Comparison of ENCODE assay signal across 29 cellular contexts in the genomic region with DNA sequence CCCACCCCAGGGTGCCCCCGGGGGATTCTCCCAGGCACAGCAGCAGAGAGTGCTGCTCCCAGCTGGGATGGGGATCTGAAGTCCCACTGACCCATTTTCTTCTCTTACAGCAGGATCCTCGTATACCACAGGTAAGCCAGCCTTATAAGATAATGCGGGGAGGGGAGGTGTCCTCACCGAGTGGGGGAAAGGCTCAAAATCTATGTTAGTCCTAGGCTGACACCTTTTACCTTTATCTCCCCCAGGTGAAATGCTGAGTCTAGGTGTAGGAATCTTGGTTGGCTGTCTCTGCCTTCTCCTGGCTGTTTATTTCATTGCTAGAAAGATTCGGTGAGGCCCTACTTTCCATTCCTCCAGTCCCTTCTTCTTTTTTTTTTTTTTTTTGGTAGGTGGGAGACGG. TPM values are rescaled to one million over a fixed set of nuclear protein-coding genes. Genes with fewer than 3 reads are reported as not detected.
"Had no signal": no experiment of that assay in that cellular context is flagged by ENCODE, and none has a peak within 500 bp of the region (broad histone marks: within the 10 kb centered on the region; RNA-seq: fewer than 3 reads in every experiment).

No MANE protein-coding gene starts in this region.

- H3K27ac Mint-ChIP-seq: activated CD4-positive, alpha-beta T cell treated with anti-CD3 and anti-CD28 coated beads, Interleukin-2, amount 10 ng/mL, durations not matched to agents 24 days and 14 days; activated CD8-positive, alpha-beta memory T cell treated with anti-CD3 and anti-CD28 coated beads, Interleukin-2, amount 10 ng/mL, durations not matched to agents 7 days and 5 days; T-helper 2 cell treated with Interferon-gamma antibody and Interleukin-4, amounts not matched to agents 5 μg/mL and 100 μg/mL, for 36 hours had no signal

- H3K9me3 Mint-ChIP-seq: activated CD4-positive, alpha-beta T cell treated with anti-CD3 and anti-CD28 coated beads, Interleukin-2, amount 10 ng/mL, durations not matched to agents 24 days and 14 days; activated CD8-positive, alpha-beta T cell treated with anti-CD3 and anti-CD28 coated beads for 36 hours; brain; naive thymus-derived CD8-positive, alpha-beta T cell; T-cell; T-helper 2 cell treated with Interferon-gamma antibody and Interleukin-4, amounts not matched to agents 5 μg/mL and 100 μg/mL, for 36 hours had no signal

- H3K4me3 ChIP-seq: esophagus muscularis mucosa, gastrocnemius medialis, pancreas, upper lobe of left lung had no signal

- H3K27ac ChIP-seq: esophagus muscularis mucosa, pancreas, upper lobe of left lung, VCaP had no signal

- ATAC-seq: activated CD4-positive, CD25-positive, alpha-beta regulatory T cell treated with anti-CD3 and anti-CD28 coated beads, Interleukin-2, amount 50 U/mL, for 24 hours; activated CD8-positive, alpha-beta memory T cell treated with anti-CD3 and anti-CD28 coated beads, Interleukin-2, amount 10 ng/mL, durations not matched to agents 7 days and 5 days; activated CD8-positive, alpha-beta T cell treated with anti-CD3 and anti-CD28 coated beads for 36 hours; gastrocnemius medialis; left colon; pancreas; right cardiac atrium; stimulated activated naive CD8-positive, alpha-beta T cell treated with anti-CD3 and anti-CD28 coated beads, Interleukin-15, Interleukin-2, amounts not matched to agents 100 U/mL and 50 U/mL, for 24 hours had no signal

- H3K27me3 ChIP-seq: esophagus muscularis mucosa, gastrocnemius medialis, pancreas, upper lobe of left lung had no signal

- H3K9me3 ChIP-seq: esophagus muscularis mucosa, gastrocnemius medialis, pancreas, upper lobe of left lung had no signal

- DNase-seq: activated CD4-positive, alpha-beta T cell treated with anti-CD3 and anti-CD28 coated beads, Interleukin-2, amount 10 ng/mL, durations not matched to agents 24 days and 14 days; activated CD8-positive, alpha-beta memory T cell treated with anti-CD3 and anti-CD28 coated beads, Interleukin-2, amount 10 ng/mL, durations not matched to agents 7 days and 5 days; activated CD8-positive, alpha-beta T cell treated with anti-CD3 and anti-CD28 coated beads for 36 hours; activated effector memory CD4-positive, alpha-beta T cell treated with anti-CD3 and anti-CD28 coated beads, Interleukin-2, amount 50 U/mL, for 16 hours; activated naive CD4-positive, alpha-beta T cell treated with anti-CD3 and anti-CD28 coated beads, Interleukin-2, amount 50 U/mL, for 16 hours; activated T-cell treated with anti-CD3 and anti-CD28 coated beads for 4 hours; anterior cingulate cortex; caudate nucleus; dermis blood vessel endothelial cell; effector CD8-positive, alpha-beta T cell; gastrocnemius medialis; islet precursor cell; left colon; mesenchymal stem cell; naive thymus-derived CD8-positive, alpha-beta T cell; pancreas; right cardiac atrium; stimulated activated CD4-positive, alpha-beta T cell treated with anti-CD3 and anti-CD28 coated beads, Interleukin-12 subunit alpha, Interleukin-12 subunit beta, amount 100 ng/mL, for 4 hours; stimulated activated CD4-positive, alpha-beta T cell treated with anti-CD3 and anti-CD28 coated beads, Interleukin-4, amount 100 ng/mL, for 4 hours; stimulated activated naive CD8-positive, alpha-beta T cell treated with anti-CD3 and anti-CD28 coated beads, Interleukin-15, Interleukin-2, amounts not matched to agents 100 U/mL and 50 U/mL, for 24 hours; T-cell; upper lobe of left lung had no signal

- H3K4me3 Mint-ChIP-seq: activated CD4-positive, alpha-beta T cell treated with anti-CD3 and anti-CD28 coated beads, Interleukin-2, amount 10 ng/mL, durations not matched to agents 24 days and 14 days; activated CD8-positive, alpha-beta memory T cell treated with anti-CD3 and anti-CD28 coated beads, Interleukin-2, amount 10 ng/mL, durations not matched to agents 7 days and 5 days; activated CD8-positive, alpha-beta T cell treated with anti-CD3 and anti-CD28 coated beads for 36 hours; naive thymus-derived CD8-positive, alpha-beta T cell; T-cell; T-helper 2 cell treated with Interferon-gamma antibody and Interleukin-4, amounts not matched to agents 5 μg/mL and 100 μg/mL, for 36 hours had no signal

RNA-seq across cellular contexts. Expression of a gene that starts 6.0 kb away (rescaled TPM):
- total RNA-seq: activated CD4-positive, alpha-beta T cell treated with anti-CD3 and anti-CD28 coated beads, Interleukin-2, amount 10 ng/mL, durations not matched to agents 24 days and 14 days; activated CD8-positive, alpha-beta memory T cell treated with anti-CD3 and anti-CD28 coated beads, Interleukin-2, amount 10 ng/mL, durations not matched to agents 7 days and 5 days; activated CD8-positive, alpha-beta T cell treated with anti-CD3 and anti-CD28 coated beads for 36 hours; dermis blood vessel endothelial cell; naive thymus-derived CD8-positive, alpha-beta T cell; pulmonary artery endothelial cell; subcutaneous adipose tissue; T-cell had no signal
